Comparison of ENCODE assay signal across 16 cellular contexts in the genomic region with DNA sequence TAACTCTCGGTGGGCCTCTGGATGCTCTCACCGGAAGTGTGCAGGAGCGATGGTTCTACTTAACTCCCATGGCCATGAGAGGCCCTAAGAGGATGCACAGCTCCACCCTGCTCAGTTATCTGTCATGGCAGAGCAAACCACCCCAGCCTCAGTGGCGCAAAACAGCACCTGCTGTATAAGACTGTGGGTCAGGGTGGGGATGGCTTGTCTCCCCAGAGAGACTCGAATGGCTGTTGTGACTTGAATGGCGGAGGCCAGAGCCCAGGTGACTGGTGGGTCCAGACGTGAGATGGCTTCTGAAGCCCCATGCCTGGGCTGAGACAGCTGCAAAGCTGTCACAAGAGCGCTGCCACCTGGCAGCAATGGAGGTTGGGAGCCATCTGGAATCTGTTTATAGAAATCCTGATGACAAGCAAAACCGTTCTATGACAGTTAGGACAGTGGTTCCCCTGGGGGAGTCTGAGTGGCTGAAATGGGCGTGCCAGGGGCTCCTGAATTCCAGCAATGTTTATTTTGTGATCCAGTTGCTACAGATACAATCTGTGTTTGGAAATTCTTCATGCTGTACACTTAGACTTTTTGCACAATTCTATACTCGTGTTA.
A peak's percentile ranks its signal among the peaks of the same experiment; 100 is the strongest.
DNase-seq lines count a peak whose midpoint lies in the region.
"Had no signal": no experiment of that assay in that cellular context is flagged by ENCODE, and none has a peak within 500 bp of the region (broad histone marks: within the 10 kb centered on the region; RNA-seq: fewer than 3 reads in every experiment).

No MANE protein-coding gene starts in this region.

- DNase-seq in NCI-H345 (lab: John Stamatoyannopoulos, UW) (peak; percentile 0), NCI-H345 treated with DMSO at 0.1 percent for 48 hours (lab: John Stamatoyannopoulos, UW; ENCODE audit: unreplicated experiment) (no peak), DMS153 (lab: John Stamatoyannopoulos, UW) (peak; percentile 36), NCI-H748 (lab: John Stamatoyannopoulos, UW; ENCODE audit: unreplicated experiment) (peak; percentile 92), left kidney (ENCODE audit: low read depth, low spot score) (peak; percentile 8), SW 1271 (lab: John Stamatoyannopoulos, UW) (no peak)
- no peak for DNase-seq in activated naive CD4-positive, alpha-beta T cell (lab: John Stamatoyannopoulos, UW)
- DNase-seq: Caco-2; CD4-positive, alpha-beta T cell; DMS53; EL; NCI-H1436; NCI-H2029 treated with DMSO at 0.1 percent for 48 hours; NCI-H2227 treated with DMSO at 0.1 percent for 48 hours; NK-92 treated with Interleukin-12 subunit alpha and Interleukin-12 subunit beta, amount 100 ng/mL, for 24 hours; Peyer's patch had no signal

Comparison
In these comparisons a context has a peak if more than half of its experiments do, and no peak if none do; other contexts are left out.
1. DNase-seq: peak in NCI-H345 (single experiment), DMS153 (single experiment), NCI-H748 (single experiment) and left kidney (single experiment); none in NCI-H345 treated with DMSO at 0.1 percent for 48 hours (single experiment), activated naive CD4-positive, alpha-beta T cell (0 of 4) and SW 1271 (0 of 2).